Comparison of ENCODE assay signal across 13 cellular contexts in the genomic region with DNA sequence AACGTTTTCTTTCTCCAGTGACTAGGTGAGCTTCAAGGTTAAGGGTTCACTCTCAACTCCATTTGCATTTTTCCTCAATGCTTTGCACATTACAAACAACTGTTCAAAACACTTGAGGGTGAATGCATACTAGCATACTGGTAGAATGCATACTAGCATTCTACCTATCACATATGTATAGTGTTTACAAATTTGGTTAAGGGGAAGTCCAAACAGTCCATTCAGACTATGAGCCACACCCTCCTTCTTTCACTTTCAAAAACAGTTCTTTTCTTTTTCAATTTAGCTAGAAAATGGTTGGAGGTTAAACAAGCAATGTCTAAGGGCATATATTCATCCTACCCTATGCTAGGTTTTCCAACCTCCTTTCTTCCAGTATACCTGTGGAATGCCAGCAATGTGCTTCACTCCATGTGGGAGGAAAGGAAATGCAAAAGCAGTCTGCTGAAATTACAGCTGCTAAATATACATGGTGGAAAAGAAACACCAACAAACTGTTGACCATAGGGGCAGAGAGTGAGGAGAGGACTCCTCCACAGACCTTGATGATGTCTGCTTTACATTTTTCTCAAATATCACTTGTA.
A peak's percentile ranks its signal among the peaks of the same experiment; 100 is the strongest.
DNase-seq lines count a peak whose midpoint lies in the region; ATAC-seq, FAIRE-seq and TF ChIP-seq lines count a peak whose summit lies in the region.
"Had no signal": no experiment of that assay in that cellular context is flagged by ENCODE, and none has a peak within 500 bp of the region (broad histone marks: within the 10 kb centered on the region; RNA-seq: fewer than 3 reads in every experiment).

No MANE protein-coding gene starts in this region.

- POLR2A ChIA-PET in GM12878 (lab: Charles Lee) = no interaction called here

- no peak for TF ChIP-seq EP300 in GM12878 (IDR thresholded peaks at IDR 0.05; ENCODE audit: borderline replicate concordance in 1 of 2, control insufficient read depth in 1 of 2, low read depth in 2 of 2, low read length in 2 of 2)

- no peak overlapping the region for H3K4me3 ChIP-seq in GM12878
- H3K4me3 ChIP-seq: thoracic aorta had no signal

- peaks cover 2% of the 10 kb centered on the region; the same call in 2 of the 3 replicates for H3K9me3 ChIP-seq in GM12878 (replicated peaks; ENCODE audit: control insufficient read depth, insufficient read depth, low read length)
- H3K9me3 ChIP-seq: thoracic aorta had no signal

- no peak for DNase-seq in GM12878 (ENCODE audit: low read depth, low spot score)
- no peak for DNase-seq in NCI-H146 (lab: John Stamatoyannopoulos, UW)
- no peak for DNase-seq in stimulated activated CD4-positive, alpha-beta T cell treated with anti-CD3 and anti-CD28 coated beads, Interleukin-2, amount 100 ng/mL, for 24 hours
- DNase-seq in effector CD8-positive, alpha-beta T cell (lab: John Stamatoyannopoulos, UW) = no peak
- DNase-seq: activated CD4-positive, alpha-beta T cell treated with anti-CD3 and anti-CD28 coated beads for 1 hour; cortex of kidney; DND-41; NCI-H69 had no signal

- peak overlapping the region; percentile 40; the same call in 1 of the 2 replicates for H3K27ac ChIP-seq in GM12878 (ENCODE audit: control insufficient read depth, insufficient read depth)
- H3K27ac ChIP-seq: thoracic aorta had no signal

- no peaks in the 10 kb centered on the region for H3K36me3 ChIP-seq in GM12878 (ENCODE audit: control insufficient read depth in 2 of 2, insufficient read depth in 2 of 2, low read length in 1 of 2)

- BruUV-seq in GM12878 (replicated peaks; lab: Mats Ljungman, UMichigan) = no TSS peak

- H3K9ac ChIP-seq in GM12878 (ENCODE audit: control insufficient read depth, insufficient read depth, low read length) = no peak overlapping the region

- ATAC-seq in GM18508 (IDR thresholded peaks at IDR 0.05; ENCODE audit: insufficient read depth, unreplicated experiment) (peak; percentile 93), GM21390 (IDR thresholded peaks at IDR 0.05; ENCODE audit: unreplicated experiment) (peak; percentile 91), HG03135 (IDR thresholded peaks at IDR 0.05; ENCODE audit: unreplicated experiment) (peak; percentile 83), GM12878 (peak; percentile 84), GM19467 (IDR thresholded peaks at IDR 0.05; ENCODE audit: unreplicated experiment) (no peak)

- no peak for FAIRE-seq in GM12878 (lab: Jason Lieb, UNC)

- intact Hi-C loops in GM12878 (cut with micrococcal nuclease; ENCODE audit: unreplicated experiment) = no loop called here

- in situ Hi-C loops in GM12878 (cut with MboI) = no loop called here

- no peak for TF ChIP-seq CTCF in GM12878 (IDR thresholded peaks at IDR 0.05 in 2 of 3, conservative IDR thresholded peaks at IDR 0.05 in 1 of 3; ENCODE audit: control insufficient read depth in 2 of 3, extremely low read depth in 1 of 3, insufficient read depth in 1 of 3, low read depth in 3 of 3, low read length in 3 of 3)

- CTCF ChIA-PET in GM12878 (lab: Yijun Ruan, JAX) = interaction anchor here (0.8 to 2.0 kb wide), 4 partner anchors 9 to 153 kb away, joined by 3 to 9 read pairs (median 4); no protein-coding TSS in a partner anchor

- TF ChIP-seq POLR2A in GM12878 (IDR thresholded peaks at IDR 0.05; ENCODE audit: low read depth, low read length) = no peak

- TF ChIP-seq RAD21 in GM12878 (IDR thresholded peaks at IDR 0.05; ENCODE audit: insufficient read depth, low read depth, low read length) = no peak

- H3K4me2 ChIP-seq in GM12878 (ENCODE audit: control insufficient read depth, insufficient read depth) = no peak overlapping the region; the same call in 1 of the 2 replicates

- H2AFZ ChIP-seq in GM12878 (ENCODE audit: control insufficient read depth, low read depth, low read length) = peak overlapping the region; percentile 78

- H3K79me2 ChIP-seq in GM12878 (ENCODE audit: control insufficient read depth, insufficient read depth, low read length) = no peaks in the 10 kb centered on the region

- SMC1A ChIA-PET in GM12878 (lab: Charles Lee; ENCODE audit: uncharacterized antibody, unreplicated experiment) = interaction anchor here (1.1 kb wide), 1 partner anchor 227 kb away, joined by 3 read pairs; no protein-coding TSS in a partner anchor

- H4K20me1 ChIP-seq in GM12878 (ENCODE audit: control insufficient read depth, insufficient read depth) = no peaks in the 10 kb centered on the region

- no peaks in the 10 kb centered on the region for H3K27me3 ChIP-seq in GM12878 (replicated peaks in 1 of 2; ENCODE audit: control insufficient read depth in 2 of 2, insufficient read depth in 2 of 2, low read length in 1 of 2)

- WGBS in GM12878 (ENCODE audit: insufficient coverage, insufficient replicate concordance, low lambda C conversion rate, missing lambda C conversion rate) = 21% methylated on average over 1 of the region's 1 CpG

- H3K4me1 ChIP-seq in GM12878 (ENCODE audit: control insufficient read depth, insufficient read depth, low read length) = peaks cover 9% of the 10 kb centered on the region

- RAD21 ChIA-PET in GM12878 (lab: Charles Lee; ENCODE audit: unreplicated experiment) = interaction anchor here (1.0 kb wide), 1 partner anchor 391 kb away, joined by 6 read pairs; no protein-coding TSS in a partner anchor

TF ChIP-seq in GM12878, 131 proteins besides CTCF, POLR2A, EP300 and RAD21:
- no peak for TF ChIP-seq NR2F1 (conservative IDR thresholded peaks at IDR 0.05)
- TF ChIP-seq BACH1 (IDR thresholded peaks at IDR 0.05; ENCODE audit: borderline replicate concordance) = no peak
- no peak for TF ChIP-seq MXI1 (IDR thresholded peaks at IDR 0.05; ENCODE audit: low read depth, low read length)
- no peak for TF ChIP-seq KLF5 (IDR thresholded peaks at IDR 0.05; ENCODE audit: partially characterized antibody)
- no peak for TF ChIP-seq TBL1XR1 (IDR thresholded peaks at IDR 0.05; ENCODE audit: low read depth, low read length)
- no peak for TF ChIP-seq IKZF2 (IDR thresholded peaks at IDR 0.05)
- TF ChIP-seq KDM1A (IDR thresholded peaks at IDR 0.05; ENCODE audit: borderline replicate concordance) = no peak
- no peak for TF ChIP-seq NBN (IDR thresholded peaks at IDR 0.05)
- no peak for TF ChIP-seq TCF7 (IDR thresholded peaks at IDR 0.05; ENCODE audit: borderline replicate concordance)
- TF ChIP-seq ELK1 (IDR thresholded peaks at IDR 0.05; ENCODE audit: low read depth, low read length) = no peak
- no peak for TF ChIP-seq SREBF1 (IDR thresholded peaks at IDR 0.05; ENCODE audit: low read length)
- TF ChIP-seq DPF2 (IDR thresholded peaks at IDR 0.05) = no peak
- no peak for TF ChIP-seq USF2 (IDR thresholded peaks at IDR 0.05; ENCODE audit: borderline replicate concordance, low read depth, low read length)
- no peak for TF ChIP-seq SMC3 (IDR thresholded peaks at IDR 0.05; ENCODE audit: borderline replicate concordance, low read length)
- TF ChIP-seq YY1 (IDR thresholded peaks at IDR 0.05; ENCODE audit: low read depth, low read length) = no peak
- TF ChIP-seq HCFC1 (IDR thresholded peaks at IDR 0.05; ENCODE audit: low read length) = no peak
- TF ChIP-seq SMAD5 (IDR thresholded peaks at IDR 0.05; ENCODE audit: low read depth) = no peak
